ENCODE assay signal across 18 cellular contexts in genomic region chr4:76458829-76459228, GRCh38. TPM values are rescaled to one million over a fixed set of nuclear protein-coding genes. Genes with fewer than 3 reads are reported as not detected.
A peak's percentile ranks its signal among the peaks of the same experiment; 100 is the strongest.
DNase-seq lines count a peak whose midpoint lies in the region; ATAC-seq and TF ChIP-seq lines count a peak whose summit lies in the region.
"Had no signal": no experiment of that assay in that cellular context is flagged by ENCODE, and none has a peak within 500 bp of the region (broad histone marks: within the 10 kb centered on the region; RNA-seq: fewer than 3 reads in every experiment).

No MANE protein-coding gene starts in this region.

- WGBS in neuronal stem cell (ENCODE audit: extremely low coverage in 2 of 2, insufficient read length in 2 of 2, insufficient replicate concordance in 1 of 2), 2 donors: no CpG with 5 or more reads among the region's 3 CpGs

- no peak overlapping the region for H3K9ac ChIP-seq in neuronal stem cell (ENCODE audit: low read depth, low read length, poor library complexity)

- peak overlapping the region; percentile 81 for H3K27ac ChIP-seq in SJCRH30
- H3K27ac ChIP-seq in neuronal stem cell (replicated peaks; ENCODE audit: low read length): peak overlapping the region; percentile 89

- peaks cover 8% of the 10 kb centered on the region for H3K79me1 ChIP-seq in neuronal stem cell (ENCODE audit: low read depth, low read length)

- H3K27me3 ChIP-seq in SJCRH30: no peaks in the 10 kb centered on the region
- no peaks in the 10 kb centered on the region for H3K27me3 ChIP-seq in neuronal stem cell (ENCODE audit: control insufficient read depth in 3 of 3, insufficient read depth in 3 of 3, low read depth in 1 of 3, low read length in 3 of 3)
- H3K27me3 ChIP-seq: dorsolateral prefrontal cortex had no signal

- no peak overlapping the region for H2BK12ac ChIP-seq in neuronal stem cell (ENCODE audit: low read length)

- H3K14ac ChIP-seq in neuronal stem cell (ENCODE audit: low read length): no peak overlapping the region

- no peak overlapping the region for H3K4ac ChIP-seq in neuronal stem cell (ENCODE audit: low read length)

- H3K4me1 ChIP-seq in SJCRH30: peaks cover 22% of the 10 kb centered on the region
- H3K4me1 ChIP-seq in neuronal stem cell (ENCODE audit: control insufficient read depth in 2 of 2, insufficient read depth in 1 of 2, low read depth in 1 of 2, low read length in 2 of 2): peaks cover 12 to 20% of the 10 kb centered on the region in 2 donors

- H2BK5ac ChIP-seq in neuronal stem cell (ENCODE audit: low read length): no peak overlapping the region

- no peak overlapping the region for H4K8ac ChIP-seq in neuronal stem cell (ENCODE audit: low read depth, low read length)

- no peak overlapping the region for H3K4me3 Mint-ChIP-seq in glutamatergic neuron (ENCODE audit: unreplicated experiment)
- H3K4me3 Mint-ChIP-seq: activated CD4-positive, alpha-beta memory T cell treated with anti-CD3 and anti-CD28 coated beads, Interleukin-2, amount 10 ng/mL, durations not matched to agents 7 days and 5 days; CD14-positive monocyte; natural killer cell had no signal

- no peak for TF ChIP-seq CTCF in glutamatergic neuron (IDR thresholded peaks at IDR 0.05; ENCODE audit: partially characterized antibody, unreplicated experiment)

- H3K36me3 Mint-ChIP-seq in glutamatergic neuron (ENCODE audit: unreplicated experiment): peaks cover 13% of the 10 kb centered on the region
- H3K36me3 Mint-ChIP-seq: CD14-positive monocyte, natural killer cell had no signal

- no peaks in the 10 kb centered on the region for H3K27me3 Mint-ChIP-seq in glutamatergic neuron (ENCODE audit: unreplicated experiment)

- H2BK120ac ChIP-seq in neuronal stem cell (ENCODE audit: low read depth, low read length): no peak overlapping the region

- ATAC-seq in GM18502 (IDR thresholded peaks at IDR 0.05; ENCODE audit: poor library complexity, unreplicated experiment): no peak
- no peak for ATAC-seq in GM19452 (IDR thresholded peaks at IDR 0.05; ENCODE audit: unreplicated experiment)
- ATAC-seq: activated naive CD4-positive, alpha-beta T cell treated with anti-CD3 and anti-CD28 coated beads, Interleukin-2, amount 50 U/mL, for 72 hours; natural killer cell had no signal

- H3K23ac ChIP-seq in neuronal stem cell (ENCODE audit: low read depth, low read length, poor library complexity): no peak overlapping the region

- no peak overlapping the region for H4K91ac ChIP-seq in neuronal stem cell (ENCODE audit: low read depth, low read length, poor library complexity)

- H2BK15ac ChIP-seq in neuronal stem cell (ENCODE audit: low read length): no peak overlapping the region

- peaks cover 10% of the 10 kb centered on the region for H3K4me1 Mint-ChIP-seq in glutamatergic neuron (ENCODE audit: low read depth, unreplicated experiment)
- H3K4me1 Mint-ChIP-seq: activated CD4-positive, alpha-beta memory T cell treated with anti-CD3 and anti-CD28 coated beads, Interleukin-2, amount 10 ng/mL, durations not matched to agents 7 days and 5 days; CD14-positive monocyte; natural killer cell had no signal

- no peak overlapping the region for H3K18ac ChIP-seq in neuronal stem cell (ENCODE audit: low read length)

- no peak overlapping the region for H2AK5ac ChIP-seq in neuronal stem cell (ENCODE audit: low read depth, low read length)

- H3K4me3 ChIP-seq in SJCRH30 (peak overlapping the region; percentile 18), neuronal stem cell (ENCODE audit: low read length in 2 of 2) (peak overlapping the region in 1 of 2 donors; percentile 26)

- H2AFZ ChIP-seq in neuronal stem cell (ENCODE audit: low read length): peak overlapping the region; percentile 42

- no peak overlapping the region for H3K27ac Mint-ChIP-seq in glutamatergic neuron (ENCODE audit: unreplicated experiment)
- H3K27ac Mint-ChIP-seq: activated CD4-positive, alpha-beta memory T cell treated with anti-CD3 and anti-CD28 coated beads, Interleukin-2, amount 10 ng/mL, durations not matched to agents 7 days and 5 days; activated naive CD4-positive, alpha-beta T cell treated with anti-CD3 and anti-CD28 coated beads, Interleukin-2, amount 50 U/mL, for 72 hours; CD14-positive monocyte; natural killer cell had no signal

- peaks cover 3% of the 10 kb centered on the region for H3K9me3 Mint-ChIP-seq in glutamatergic neuron (ENCODE audit: unreplicated experiment)

- DNase-seq in EL: peak; percentile 9
- peak; percentile 46 to 50 for DNase-seq in SJCRH30
- DNase-seq in glutamatergic neuron: peak; percentile 26
- peak; percentile 81 for DNase-seq in neuronal stem cell (ENCODE audit: low spot score)
- DNase-seq in NCI-H748 treated with DMSO at 0.1 percent for 48 hours (lab: John Stamatoyannopoulos, UW): no peak
- no peak for DNase-seq in inferior parietal cortex (ENCODE audit: extremely low spot score)
- DNase-seq: activated CD4-positive, alpha-beta memory T cell treated with anti-CD3 and anti-CD28 coated beads, Interleukin-2, amount 10 ng/mL, durations not matched to agents 7 days and 5 days; dorsolateral prefrontal cortex; MV-4-11; natural killer cell; NCI-H524; stimulated activated CD4-positive, alpha-beta T cell treated with anti-CD3 and anti-CD28 coated beads, Interleukin-4, amount 100 ng/mL, for 24 hours; SW 1271 had no signal

- H3K9me3 ChIP-seq in SJCRH30 (replicated peaks) (peaks cover 12% of the 10 kb centered on the region), neuronal stem cell (replicated peaks in 1 of 2; ENCODE audit: control insufficient read depth in 2 of 2, insufficient read depth in 1 of 2, low read depth in 1 of 2, low read length in 2 of 2) (peaks cover 12 to 29% of the 10 kb centered on the region in 2 donors)

- no peaks in the 10 kb centered on the region for H3K36me3 ChIP-seq in SJCRH30
- H3K36me3 ChIP-seq in neuronal stem cell (replicated peaks in 1 of 2; ENCODE audit: control insufficient read depth in 2 of 2, insufficient read depth in 2 of 2, low read length in 2 of 2): peaks cover 15 to 23% of the 10 kb centered on the region in 2 donors

- no peak overlapping the region for H3K4me2 ChIP-seq in neuronal stem cell (ENCODE audit: insufficient read depth, low read length, poor library complexity, severe bottlenecking)

RNA-seq across cellular contexts. Expression of gene SHROOM3, which starts 23.8 kb away (rescaled TPM):
- total RNA-seq in SJCRH30 (2014; rRNA removed; shearing (Covaris generic)): 22.8 and 23.0 TPM in 2 replicates
- total RNA-seq in glutamatergic neuron (ENCODE audit: unreplicated experiment): 1.9 TPM
- polyA plus RNA-seq in neuronal stem cell (2013, experiment 1 of 2): 26.6 TPM
- 27.9 TPM for polyA plus RNA-seq in neuronal stem cell (2013, experiment 2 of 2)
- total RNA-seq: activated CD4-positive, alpha-beta memory T cell treated with anti-CD3 and anti-CD28 coated beads, Interleukin-2, amount 10 ng/mL, durations not matched to agents 7 days and 5 days had no signal
- polyA plus RNA-seq: CD14-positive monocyte had no signal

RNA-seq across cellular contexts. Expression of gene CCDC158, which starts 37.9 kb away (rescaled TPM):
- not detected in 2 replicates for total RNA-seq in SJCRH30 (2014; rRNA removed; shearing (Covaris generic))
- total RNA-seq in glutamatergic neuron (ENCODE audit: unreplicated experiment): not detected
- polyA plus RNA-seq in neuronal stem cell (2013, experiment 1 of 2): not detected
- polyA plus RNA-seq in neuronal stem cell (2013, experiment 2 of 2): not detected
- total RNA-seq: activated CD4-positive, alpha-beta memory T cell treated with anti-CD3 and anti-CD28 coated beads, Interleukin-2, amount 10 ng/mL, durations not matched to agents 7 days and 5 days; activated naive CD4-positive, alpha-beta T cell treated with anti-CD3 and anti-CD28 coated beads, Interleukin-2, amount 50 U/mL, for 72 hours; glomerular endothelial cell; natural killer cell had no signal
- polyA plus RNA-seq: CD14-positive monocyte had no signal

Comparison
In these comparisons a context has a peak if more than half of its experiments do, and no peak if none do; other contexts are left out.
1. DNase-seq: peak in EL (single experiment), SJCRH30 (2 of 2), glutamatergic neuron (single experiment) and neuronal stem cell (single experiment); none in NCI-H748 treated with DMSO at 0.1 percent for 48 hours (single experiment) and inferior parietal cortex (single experiment).